Comparison of ENCODE assay signal across 1 cellular context in genomic region chr10:100562008-100562672, GRCh38.
A peak's percentile ranks its signal among the peaks of the same experiment; 100 is the strongest.
TF ChIP-seq lines count a peak whose summit lies in the region.

No MANE protein-coding gene starts in this region.

TF ChIP-seq in WTC11, 78 proteins besides CTCF, POLR2A, EP300 and RAD21 (continued from another document and continues in another):
- TF ChIP-seq E2F4 (CRISPR knock-in tag; IDR thresholded peaks at IDR 0.05; ENCODE audit: borderline replicate concordance, low read depth) (peak; percentile 71; the same call in 1 of the 2 replicates), ZBTB21 (CRISPR knock-in tag; IDR thresholded peaks at IDR 0.05; ENCODE audit: borderline replicate concordance) (0 out of 2 replicates have a peak, but pooled peaks have one; percentile 37), ZNF317 (CRISPR knock-in tag; IDR thresholded peaks at IDR 0.05; ENCODE audit: borderline replicate concordance, low read depth) (no peak), RELA (CRISPR knock-in tag; IDR thresholded peaks at IDR 0.05; ENCODE audit: borderline replicate concordance) (no peak), FOXK1 (CRISPR knock-in tag; IDR thresholded peaks at IDR 0.05) (peak; percentile 79; the same call in 1 of the 2 replicates), E2F5 (CRISPR knock-in tag; IDR thresholded peaks at IDR 0.05) (peak; percentile 82; the same call in 1 of the 2 replicates), SMAD4 (CRISPR knock-in tag; IDR thresholded peaks at IDR 0.05) (0 out of 2 replicates have a peak, but pooled peaks have one; percentile 18), TP53 (CRISPR knock-in tag; IDR thresholded peaks at IDR 0.05) (peak; percentile 71; the same call in 1 of the 2 replicates), KAT7 (CRISPR knock-in tag; IDR thresholded peaks at IDR 0.05; ENCODE audit: borderline replicate concordance) (no peak), ZMAT4 (CRISPR knock-in tag; IDR thresholded peaks at IDR 0.05) (no peak), NFE2L1 (CRISPR knock-in tag; IDR thresholded peaks at IDR 0.05) (peak; percentile 45; the same call in 1 of the 2 replicates), MYBL2 (CRISPR knock-in tag; IDR thresholded peaks at IDR 0.05) (peak; percentile 72; the same call in 1 of the 2 replicates), ZNF423 (CRISPR knock-in tag; IDR thresholded peaks at IDR 0.05) (peak; percentile 93), ZNF219 (CRISPR knock-in tag; IDR thresholded peaks at IDR 0.05; ENCODE audit: borderline replicate concordance) (no peak), ZNF512 (CRISPR knock-in tag; IDR thresholded peaks at IDR 0.05; ENCODE audit: borderline replicate concordance) (no peak), ZNF121 (CRISPR knock-in tag; IDR thresholded peaks at IDR 0.05) (0 out of 2 replicates have a peak, but pooled peaks have one; percentile 48), NR2C2 (CRISPR knock-in tag; IDR thresholded peaks at IDR 0.05) (no peak), GABPB1 (CRISPR knock-in tag; IDR thresholded peaks at IDR 0.05) (no peak), PRDM15 (CRISPR knock-in tag; IDR thresholded peaks at IDR 0.05) (no peak), EMX1 (CRISPR knock-in tag; IDR thresholded peaks at IDR 0.05) (peak; percentile 75; the same call in 1 of the 2 replicates), MAX (CRISPR knock-in tag; IDR thresholded peaks at IDR 0.05) (peak; percentile 93), CREB1 (CRISPR knock-in tag; IDR thresholded peaks at IDR 0.05) (no peak), USF1 (CRISPR knock-in tag; IDR thresholded peaks at IDR 0.05) (peak; percentile 62; the same call in 1 of the 2 replicates), NR1H2 (CRISPR knock-in tag; IDR thresholded peaks at IDR 0.05) (no peak), STAT6 (CRISPR knock-in tag; conservative IDR thresholded peaks at IDR 0.05; ENCODE audit: low read depth) (no peak), ZNF232 (CRISPR knock-in tag; IDR thresholded peaks at IDR 0.05) (no peak), FOXJ3 (CRISPR knock-in tag; IDR thresholded peaks at IDR 0.05; ENCODE audit: borderline replicate concordance) (no peak), TEAD4 (CRISPR knock-in tag; IDR thresholded peaks at IDR 0.05) (no peak), TCF7 (CRISPR knock-in tag; IDR thresholded peaks at IDR 0.05; ENCODE audit: low read depth) (peak; percentile 33; the same call in 1 of the 2 replicates), AR (CRISPR knock-in tag; IDR thresholded peaks at IDR 0.05) (no peak), FOXP1 (CRISPR knock-in tag; IDR thresholded peaks at IDR 0.05; ENCODE audit: borderline replicate concordance) (peak; percentile 95; the same call in 1 of the 2 replicates), ATF6 (CRISPR knock-in tag; IDR thresholded peaks at IDR 0.05) (no peak), NR3C1 (CRISPR knock-in tag; conservative IDR thresholded peaks at IDR 0.05; ENCODE audit: low read depth) (0 out of 2 replicates have a peak, but pooled peaks have one; percentile 36), GTF2I (CRISPR knock-in tag; conservative IDR thresholded peaks at IDR 0.05) (no peak), ELF4 (CRISPR knock-in tag; IDR thresholded peaks at IDR 0.05; ENCODE audit: low read depth) (no peak), SOX15 (CRISPR knock-in tag; IDR thresholded peaks at IDR 0.05) (no peak), USF2 (CRISPR knock-in tag; IDR thresholded peaks at IDR 0.05) (peak; percentile 57), ZNF416 (CRISPR knock-in tag; IDR thresholded peaks at IDR 0.05) (peak; percentile 56; the same call in 1 of the 2 replicates), ZBTB43 (CRISPR knock-in tag; IDR thresholded peaks at IDR 0.05) (0 out of 2 replicates have a peak, but pooled peaks have one; percentile 70), ATF1 (CRISPR knock-in tag; IDR thresholded peaks at IDR 0.05) (no peak)
